Comparison of ENCODE assay signal across 12 cellular contexts in genomic region chr2:170467568-170468422, GRCh38.
DNase-seq lines count a peak whose midpoint lies in the region; ATAC-seq and TF ChIP-seq lines count a peak whose summit lies in the region.
"Had no signal": no experiment of that assay in that cellular context is flagged by ENCODE, and none has a peak within 500 bp of the region (broad histone marks: within the 10 kb centered on the region; RNA-seq: fewer than 3 reads in every experiment).

No MANE protein-coding gene starts in this region.

- no peaks in the 10 kb centered on the region for H3K9me2 ChIP-seq in PC-3 (replicated peaks; ENCODE audit: low read length)

- no peak overlapping the region for H3K9ac ChIP-seq in PC-3 (ENCODE audit: low read length)

- no peak overlapping the region for H3K4me2 ChIP-seq in PC-3 (ENCODE audit: low read length)

- BruUV-seq in PC-3 (replicated peaks; lab: Mats Ljungman, UMichigan) = no TSS peak

- H4K20me1 ChIP-seq in PC-3 (ENCODE audit: low read length) = no peaks in the 10 kb centered on the region

- H3K27me3 ChIP-seq in PC-3 (ENCODE audit: low read length) (no peaks in the 10 kb centered on the region), SJCRH30 (no peaks in the 10 kb centered on the region)
- H3K27me3 ChIP-seq: suprapubic skin had no signal

- no peaks in the 10 kb centered on the region for H3K79me2 ChIP-seq in PC-3 (ENCODE audit: low read length)

- H3K4me1 ChIP-seq in PC-3 (ENCODE audit: insufficient read depth, low read length) = peaks cover 5% of the 10 kb centered on the region
- peaks cover 9% of the 10 kb centered on the region for H3K4me1 ChIP-seq in mesodermal cell (ENCODE audit: control insufficient read depth, insufficient read depth, low read length, poor library complexity, severe bottlenecking)
- H3K4me1 ChIP-seq in SJCRH30 = peaks cover 10% of the 10 kb centered on the region
- H3K4me1 ChIP-seq: lower lobe of right lung had no signal

- H3K9me3 ChIP-seq in PC-3 (ENCODE audit: low read length) (no peaks in the 10 kb centered on the region), mesodermal cell (ENCODE audit: control insufficient read depth, low read length) (no peaks in the 10 kb centered on the region), SJCRH30 (replicated peaks) (no peaks in the 10 kb centered on the region)
- H3K9me3 ChIP-seq: lower lobe of right lung, suprapubic skin had no signal

- intact Hi-C loops in PC-3 (cut with micrococcal nuclease) = no loop called here

- peaks cover 3% of the 10 kb centered on the region for H3K9me3 Mint-ChIP-seq in natural killer cell treated with Interleukin-12 subunit alpha and Interleukin-12 subunit beta and Interleukin-15 and Interleukin-18, amount 100 ng/mL, for 72 hours
- H3K9me3 Mint-ChIP-seq in activated T-helper 17 cell treated with anti-CD3 and anti-CD28 coated beads, Interleukin-2, amount 50 U/mL, for 72 hours = peaks cover 7% of the 10 kb centered on the region

- POLR2A ChIA-PET in PC-3 (lab: Charles Lee; ENCODE audit: unreplicated experiment) = no interaction called here

- no peaks in the 10 kb centered on the region for H3F3A ChIP-seq in PC-3 (ENCODE audit: low read length, unreplicated experiment)

- no peak overlapping the region for H3K27ac Mint-ChIP-seq in natural killer cell treated with Interleukin-12 subunit alpha and Interleukin-12 subunit beta and Interleukin-15 and Interleukin-18, amount 100 ng/mL, for 72 hours
- no peak overlapping the region for H3K27ac Mint-ChIP-seq in activated T-helper 17 cell treated with anti-CD3 and anti-CD28 coated beads, Interleukin-2, amount 50 U/mL, for 72 hours
- H3K27ac Mint-ChIP-seq: activated T-helper 2 cell treated with anti-CD3 and anti-CD28 coated beads, Interferon-gamma antibody, Interleukin-2, Interleukin-4, amounts not matched to agents 10 μg/mL and 5 μg/mL and 100 μg/mL, durations not matched to agents 14 hours and 24 hours and 36 hours had no signal

- peak; percentile 26 for DNase-seq in DMS153 treated with DMSO at 0.1 percent for 48 hours (lab: John Stamatoyannopoulos, UW; ENCODE audit: unreplicated experiment)
- DNase-seq in HS-5 (ENCODE audit: low read depth) = peak; percentile 67
- no peak for DNase-seq in PC-3
- no peak for DNase-seq in natural killer cell treated with Interleukin-12 subunit alpha and Interleukin-12 subunit beta and Interleukin-15 and Interleukin-18, amount 100 ng/mL, for 72 hours (ENCODE audit: low spot score)
- no peak for DNase-seq in SJCRH30
- DNase-seq: C1 segment of cervical spinal cord, HCEC 1CT, lower lobe of right lung had no signal

- no peak for TF ChIP-seq CTCF in PC-3 (conservative IDR thresholded peaks at IDR 0.05; ENCODE audit: low read depth, low read length)

- H3K27me3 Mint-ChIP-seq in natural killer cell treated with Interleukin-12 subunit alpha and Interleukin-12 subunit beta and Interleukin-15 and Interleukin-18, amount 100 ng/mL, for 72 hours = peaks cover 3 to 9% of the 10 kb centered on the region in 2 donors
- peaks cover 5% of the 10 kb centered on the region for H3K27me3 Mint-ChIP-seq in activated T-helper 17 cell treated with anti-CD3 and anti-CD28 coated beads, Interleukin-2, amount 50 U/mL, for 72 hours

- no peak overlapping the region for H3K4me3 Mint-ChIP-seq in natural killer cell treated with Interleukin-12 subunit alpha and Interleukin-12 subunit beta and Interleukin-15 and Interleukin-18, amount 100 ng/mL, for 72 hours
- no peak overlapping the region for H3K4me3 Mint-ChIP-seq in activated T-helper 17 cell treated with anti-CD3 and anti-CD28 coated beads, Interleukin-2, amount 50 U/mL, for 72 hours

- ATAC-seq in PC-3 = no peak
- ATAC-seq in natural killer cell treated with Interleukin-12 subunit alpha and Interleukin-12 subunit beta and Interleukin-15 and Interleukin-18, amount 100 ng/mL, for 72 hours = no peak
- ATAC-seq in activated T-helper 17 cell treated with anti-CD3 and anti-CD28 coated beads, Interleukin-2, amount 50 U/mL, for 72 hours (replicated peaks) = no peak
- ATAC-seq: lower lobe of right lung had no signal

- no peaks in the 10 kb centered on the region for H3K4me1 Mint-ChIP-seq in natural killer cell treated with Interleukin-12 subunit alpha and Interleukin-12 subunit beta and Interleukin-15 and Interleukin-18, amount 100 ng/mL, for 72 hours (ENCODE audit: low read depth in 2 of 2)
- H3K4me1 Mint-ChIP-seq in activated T-helper 17 cell treated with anti-CD3 and anti-CD28 coated beads, Interleukin-2, amount 50 U/mL, for 72 hours = no peaks in the 10 kb centered on the region

- WGBS in mesodermal cell (ENCODE audit: insufficient coverage in 2 of 2), 2 experiments = no CpG with 5 or more reads among the region's 1 CpG

- no peak overlapping the region for H3K27ac ChIP-seq in PC-3 (ENCODE audit: low read length)
- peak overlapping the region; percentile 62 for H3K27ac ChIP-seq in mesodermal cell (ENCODE audit: low read depth, low read length, severe bottlenecking)
- no peak overlapping the region for H3K27ac ChIP-seq in SJCRH30
- H3K27ac ChIP-seq: lower lobe of right lung, suprapubic skin had no signal

- no peaks in the 10 kb centered on the region for H3K36me3 ChIP-seq in PC-3 (ENCODE audit: low read depth, low read length)
- H3K36me3 ChIP-seq in mesodermal cell (ENCODE audit: control insufficient read depth, insufficient read depth, low read length) = no peaks in the 10 kb centered on the region
- H3K36me3 ChIP-seq in SJCRH30 = no peaks in the 10 kb centered on the region
- H3K36me3 ChIP-seq: lower lobe of right lung, suprapubic skin had no signal

- 0 out of 2 replicates have a peak overlapping the region, but pooled peaks have one; percentile 2 for H2AFZ ChIP-seq in PC-3 (ENCODE audit: low read length)

- no peaks in the 10 kb centered on the region for H3K36me3 Mint-ChIP-seq in natural killer cell treated with Interleukin-12 subunit alpha and Interleukin-12 subunit beta and Interleukin-15 and Interleukin-18, amount 100 ng/mL, for 72 hours
- H3K36me3 Mint-ChIP-seq in activated T-helper 17 cell treated with anti-CD3 and anti-CD28 coated beads, Interleukin-2, amount 50 U/mL, for 72 hours (ENCODE audit: low read depth) = no peaks in the 10 kb centered on the region

- CTCF ChIA-PET in PC-3 (lab: Charles Lee) = interaction anchor here (0.7 kb wide), 1 partner anchor 348 kb away, joined by 8 read pairs; no protein-coding TSS in a partner anchor

- H3K4me3 ChIP-seq in PC-3 (ENCODE audit: low read length) (no peak overlapping the region), mesodermal cell (ENCODE audit: extremely low read depth, insufficient read depth, low read length, poor library complexity, severe bottlenecking) (no peak overlapping the region), SJCRH30 (no peak overlapping the region)
- H3K4me3 ChIP-seq: lower lobe of right lung, suprapubic skin had no signal

Comparison
In these comparisons a context has a peak if more than half of its experiments do, and no peak if none do; other contexts are left out.
1. DNase-seq: peak in DMS153 treated with DMSO at 0.1 percent for 48 hours (single experiment) and HS-5 (single experiment); none in PC-3 (single experiment), natural killer cell treated with Interleukin-12 subunit alpha and Interleukin-12 subunit beta and Interleukin-15 and Interleukin-18, amount 100 ng/mL, for 72 hours (single experiment) and SJCRH30 (0 of 2).